In genomic region chr9:83474631-83475030, GRCh38 we compare ENCODE assay signal across 19 cellular contexts.
"Had no signal": no experiment of that assay in that cellular context is flagged by ENCODE, and none has a peak within 500 bp of the region (broad histone marks: within the 10 kb centered on the region; RNA-seq: fewer than 3 reads in every experiment).

No MANE protein-coding gene starts in this region.

- H3K27me3 ChIP-seq: breast epithelium, sigmoid colon, tibial artery had no signal

- H3K36me3 ChIP-seq: breast epithelium, sigmoid colon, tibial artery, WERI-Rb-1 had no signal

- H3K9ac ChIP-seq: parathyroid adenoma had no signal

- DNase-seq: activated CD4-positive, alpha-beta T cell treated with anti-CD3 and anti-CD28 coated beads for 1 hour; activated CD8-positive, alpha-beta memory T cell treated with anti-CD3 and anti-CD28 coated beads for 24 hours; activated CD8-positive, alpha-beta memory T cell treated with anti-CD3 and anti-CD28 coated beads, Interleukin-2, amount 50 U/mL, for 48 hours; activated effector memory CD4-positive, alpha-beta T cell treated with anti-CD3 and anti-CD28 coated beads, Interleukin-2, amount 50 U/mL, for 16 hours; activated naive CD4-positive, alpha-beta T cell treated with anti-CD3 and anti-CD28 coated beads, Interleukin-2, amount 50 U/mL, for 16 hours; activated T-cell treated with anti-CD3 and anti-CD28 coated beads, Interleukin-2, amount 50 U/mL, for 72 hours; cerebellar nuclear complex; effector CD8-positive, alpha-beta T cell; left cardiac atrium; sigmoid colon; stimulated activated naive CD4-positive, alpha-beta T cell treated with Interleukin-2 at 50 U/mL for 16 hours; substantia nigra; tibial artery; WERI-Rb-1 had no signal

- H3K4me1 ChIP-seq: breast epithelium had no signal

- H3K27ac ChIP-seq: breast epithelium, tibial artery, WERI-Rb-1 had no signal

- ATAC-seq: activated T-cell treated with anti-CD3 and anti-CD28 coated beads, Interleukin-2, amount 50 U/mL, for 72 hours; esophagus mucosa; left cardiac atrium; natural killer cell treated with Interleukin-12 subunit alpha and Interleukin-12 subunit beta and Interleukin-15 and Interleukin-18, amount 100 ng/mL, for 72 hours had no signal

- H3K4me3 ChIP-seq: breast epithelium, lung, sigmoid colon, tibial artery had no signal

- H3K9me3 ChIP-seq: breast epithelium, tibial artery had no signal
